13 cellular contexts compared by ENCODE assay signal in the genomic region with DNA sequence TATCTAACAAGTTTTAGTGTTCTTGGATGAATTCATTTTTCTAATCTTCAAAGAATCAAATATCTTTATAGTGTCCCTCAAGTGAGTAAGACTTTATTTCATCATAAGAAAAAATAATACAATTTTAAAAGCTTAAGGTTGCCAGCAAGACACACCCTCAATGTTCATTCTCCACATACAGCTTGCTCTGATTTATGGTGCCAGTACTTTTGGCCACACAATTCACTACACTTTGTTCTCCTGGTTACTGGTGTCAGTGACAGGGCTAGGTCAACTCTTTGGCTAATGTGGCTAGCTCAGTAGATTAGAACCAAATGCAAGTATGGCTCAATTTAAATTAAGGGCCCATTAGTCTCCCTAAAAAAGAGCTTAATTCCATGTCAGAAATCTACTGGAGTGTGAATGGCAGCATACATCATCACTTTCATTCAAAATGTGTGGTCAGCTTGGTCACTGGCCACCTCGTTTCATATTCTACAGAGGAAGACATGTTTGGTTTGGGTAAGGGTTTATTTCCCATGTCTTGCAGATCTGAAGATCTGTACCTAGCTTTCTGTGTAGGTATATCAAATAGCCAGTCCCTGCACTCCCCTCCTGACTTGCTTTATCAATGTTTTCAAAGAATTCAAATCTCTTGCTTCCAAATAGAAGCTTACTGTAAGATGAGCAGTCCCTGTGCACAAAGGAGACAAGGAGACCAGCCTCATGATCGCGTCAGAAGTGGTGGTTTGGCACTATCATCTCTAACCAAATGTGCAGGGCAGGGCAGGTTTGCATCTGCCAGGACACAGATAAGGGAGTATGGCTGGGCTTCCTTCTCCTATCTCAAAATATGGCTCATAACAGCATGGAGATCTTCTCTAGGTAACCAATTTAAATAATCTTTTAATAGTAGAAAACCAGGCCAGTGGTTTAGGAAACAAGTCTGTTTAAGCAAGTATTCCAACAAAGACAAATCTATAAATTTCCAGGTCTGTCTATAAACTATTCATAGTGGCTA. TPM values are rescaled to one million over a fixed set of nuclear protein-coding genes. Genes with fewer than 3 reads are reported as not detected.
DNase-seq lines count a peak whose midpoint lies in the region; ATAC-seq and TF ChIP-seq lines count a peak whose summit lies in the region.
"Had no signal": no experiment of that assay in that cellular context is flagged by ENCODE, and none has a peak within 500 bp of the region (broad histone marks: within the 10 kb centered on the region; RNA-seq: fewer than 3 reads in every experiment).

No MANE protein-coding gene starts in this region.

- peaks cover 18% of the 10 kb centered on the region for H3K4me1 ChIP-seq in mucosa of descending colon (ENCODE audit: low read depth)

- no peak overlapping the region for H3K4me3 ChIP-seq in BJ (ENCODE audit: low read depth, low read length)
- no peak overlapping the region for H3K4me3 ChIP-seq in mucosa of descending colon
- H3K4me3 ChIP-seq: MG63, PC-9 had no signal

- CTCF ChIA-PET in BJ (lab: Yijun Ruan, JAX), result interaction anchor here (1.2 kb wide), 2 partner anchors 9 to 14 kb away, joined by 3 to 4 read pairs; no protein-coding TSS in a partner anchor

- ATAC-seq in mucosa of descending colon, result peak; percentile 78
- ATAC-seq in HG02970 (IDR thresholded peaks at IDR 0.05; ENCODE audit: low FRiP score, unreplicated experiment), result no peak
- ATAC-seq in GM19452 (IDR thresholded peaks at IDR 0.05; ENCODE audit: unreplicated experiment), result no peak
- ATAC-seq: activated T-cell treated with anti-CD3 and anti-CD28 coated beads, Interleukin-2, amount 50 U/mL, for 72 hours; HCT116 had no signal

- DNase-seq in BJ (ENCODE audit: low read depth) (peak; percentile 10), KBM-7 (peak; percentile 45), cerebellar cortex (ENCODE audit: low spot score) (peak; percentile 61), mucosa of descending colon (no peak), NCI-H1436 treated with DMSO at 0.1 percent for 48 hours (lab: John Stamatoyannopoulos, UW) (no peak), GM19238 (ENCODE audit: insufficient read length, low spot score) (no peak)
- DNase-seq: activated T-cell treated with anti-CD3 and anti-CD28 coated beads, Interleukin-2, amount 50 U/mL, for 72 hours; amniotic stem cell; MG63; PC-9 had no signal

- in situ Hi-C loops in KBM-7 (cut with MboI; ENCODE audit: low pct_unique_long_range_greater_than_20kb, low sequenced_read_pairs), result no loop called here

- no peaks in the 10 kb centered on the region for H3K27me3 ChIP-seq in BJ (ENCODE audit: control insufficient read depth, insufficient read depth, low read length)
- H3K27me3 ChIP-seq: MG63 had no signal

- H3K9me3 ChIP-seq in mucosa of descending colon, result no peaks in the 10 kb centered on the region
- H3K9me3 ChIP-seq: MG63 had no signal

- no peak for TF ChIP-seq CTCF in BJ (IDR thresholded peaks at IDR 0.05; ENCODE audit: insufficient read depth, low read depth, low read length)
- TF ChIP-seq CTCF in mucosa of descending colon (IDR thresholded peaks at IDR 0.05), result no peak

- POLR2A ChIA-PET in BJ (lab: Charles Lee), result no interaction called here

- intact Hi-C loops in mucosa of descending colon (cut with DNase I, micrococcal nuclease), result no loop called here

- H3K36me3 ChIP-seq in BJ (ENCODE audit: control insufficient read depth, insufficient read depth, low read length), result no peaks in the 10 kb centered on the region
- no peaks in the 10 kb centered on the region for H3K36me3 ChIP-seq in mucosa of descending colon (ENCODE audit: low read depth)
- H3K36me3 ChIP-seq: MG63 had no signal

RNA-seq across cellular contexts. Expression of gene HECTD4, which starts 31.3 kb away (rescaled TPM):
- 5.5 and 7.3 TPM in 2 replicates for polyA plus RNA-seq in BJ (2011; rRNA removed)
- polyA minus RNA-seq in BJ (2011; rRNA and poly(A)+ RNA removed), result 20.2 and 24.9 TPM in 2 replicates
- 10 to 100 TPM; 57.0 to 75.5 (median 59.7) TPM for total RNA-seq in mucosa of descending colon

RNA-seq across cellular contexts. Expression of gene RPL6, which starts 58.5 kb away (rescaled TPM):
- polyA plus RNA-seq in BJ (2011; rRNA removed), result 1,566 and 1,961 TPM in 2 replicates
- 254 and 413 TPM in 2 replicates for polyA minus RNA-seq in BJ (2011; rRNA and poly(A)+ RNA removed)
- 100 to 1,000 TPM; 860 to 921 (median 894) TPM for total RNA-seq in mucosa of descending colon

Comparison
In these comparisons a context has a peak if more than half of its experiments do, and no peak if none do; other contexts are left out.
1. DNase-seq: peak in BJ (single experiment), KBM-7 (single experiment) and cerebellar cortex (single experiment); none in mucosa of descending colon (0 of 3), NCI-H1436 treated with DMSO at 0.1 percent for 48 hours (single experiment) and GM19238 (single experiment).